1 cellular context compared by ENCODE assay signal in the genomic region with DNA sequence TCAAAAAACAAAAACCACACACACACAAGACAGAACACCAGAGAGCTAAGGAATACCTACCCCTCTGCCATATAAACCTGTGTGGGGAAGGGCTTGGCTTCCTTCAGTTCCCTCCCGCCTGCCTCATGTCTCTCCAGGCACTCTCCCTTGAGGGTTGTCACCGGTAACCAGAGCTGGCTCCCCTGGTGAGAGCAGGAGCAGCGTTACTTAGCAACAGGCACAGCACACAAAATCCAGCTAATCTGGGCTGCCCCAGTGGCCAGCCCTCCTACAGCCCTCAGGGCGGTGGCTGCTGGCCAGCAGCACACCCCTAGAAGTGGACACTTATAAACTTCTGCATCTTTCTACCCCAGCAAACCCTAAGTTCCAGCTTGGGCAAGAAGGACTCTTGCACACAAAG.
TF ChIP-seq lines count a peak whose summit lies in the region.

No MANE protein-coding gene starts in this region.

TF ChIP-seq in GM12878, 131 proteins besides CTCF, POLR2A, EP300 and RAD21:
- TF ChIP-seq EGR1 (IDR thresholded peaks at IDR 0.05; ENCODE audit: borderline replicate concordance in 1 of 2, low read depth in 2 of 2, low read length in 2 of 2) (no peak), MTA2 (IDR thresholded peaks at IDR 0.05; ENCODE audit: low read depth) (no peak), ETV6 (conservative IDR thresholded peaks at IDR 0.05 in 1 of 2, IDR thresholded peaks at IDR 0.05 in 1 of 2; ENCODE audit: borderline replicate concordance in 1 of 2, low read depth in 1 of 2) (no peak), PAX5 (IDR thresholded peaks at IDR 0.05; ENCODE audit: borderline replicate concordance, low read depth, low read length) (no peak), CHD4 (IDR thresholded peaks at IDR 0.05) (no peak), STAT1 (conservative IDR thresholded peaks at IDR 0.05) (no peak), YBX1 (IDR thresholded peaks at IDR 0.05) (no peak)
- TF ChIP-seq, protein P1, sequence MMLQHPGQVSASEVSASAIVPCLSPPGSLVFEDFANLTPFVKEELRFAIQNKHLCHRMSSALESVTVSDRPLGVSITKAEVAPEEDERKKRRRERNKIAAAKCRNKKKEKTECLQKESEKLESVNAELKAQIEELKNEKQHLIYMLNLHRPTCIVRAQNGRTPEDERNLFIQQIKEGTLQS (IDR thresholded peaks at IDR 0.05; ENCODE audit: borderline replicate concordance, extremely low read depth, low read depth, low read length): no peak
- TF ChIP-seq, protein P2, sequence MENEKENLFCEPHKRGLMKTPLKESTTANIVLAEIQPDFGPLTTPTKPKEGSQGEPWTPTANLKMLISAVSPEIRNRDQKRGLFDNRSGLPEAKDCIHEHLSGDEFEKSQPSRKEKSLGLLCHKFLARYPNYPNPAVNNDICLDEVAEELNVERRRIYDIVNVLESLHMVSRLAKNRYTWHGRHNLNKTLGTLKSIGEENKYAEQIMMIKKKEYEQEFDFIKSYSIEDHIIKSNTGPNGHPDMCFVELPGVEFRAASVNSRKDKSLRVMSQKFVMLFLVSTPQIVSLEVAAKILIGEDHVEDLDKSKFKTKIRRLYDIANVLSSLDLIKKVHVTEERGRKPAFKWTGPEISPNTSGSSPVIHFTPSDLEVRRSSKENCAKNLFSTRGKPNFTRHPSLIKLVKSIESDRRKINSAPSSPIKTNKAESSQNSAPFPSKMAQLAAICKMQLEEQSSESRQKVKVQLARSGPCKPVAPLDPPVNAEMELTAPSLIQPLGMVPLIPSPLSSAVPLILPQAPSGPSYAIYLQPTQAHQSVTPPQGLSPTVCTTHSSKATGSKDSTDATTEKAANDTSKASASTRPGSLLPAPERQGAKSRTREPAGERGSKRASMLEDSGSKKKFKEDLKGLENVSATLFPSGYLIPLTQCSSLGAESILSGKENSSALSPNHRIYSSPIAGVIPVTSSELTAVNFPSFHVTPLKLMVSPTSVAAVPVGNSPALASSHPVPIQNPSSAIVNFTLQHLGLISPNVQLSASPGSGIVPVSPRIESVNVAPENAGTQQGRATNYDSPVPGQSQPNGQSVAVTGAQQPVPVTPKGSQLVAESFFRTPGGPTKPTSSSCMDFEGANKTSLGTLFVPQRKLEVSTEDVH (IDR thresholded peaks at IDR 0.05; ENCODE audit: low read depth, partially characterized antibody): no peak
- TF ChIP-seq, protein P3, sequence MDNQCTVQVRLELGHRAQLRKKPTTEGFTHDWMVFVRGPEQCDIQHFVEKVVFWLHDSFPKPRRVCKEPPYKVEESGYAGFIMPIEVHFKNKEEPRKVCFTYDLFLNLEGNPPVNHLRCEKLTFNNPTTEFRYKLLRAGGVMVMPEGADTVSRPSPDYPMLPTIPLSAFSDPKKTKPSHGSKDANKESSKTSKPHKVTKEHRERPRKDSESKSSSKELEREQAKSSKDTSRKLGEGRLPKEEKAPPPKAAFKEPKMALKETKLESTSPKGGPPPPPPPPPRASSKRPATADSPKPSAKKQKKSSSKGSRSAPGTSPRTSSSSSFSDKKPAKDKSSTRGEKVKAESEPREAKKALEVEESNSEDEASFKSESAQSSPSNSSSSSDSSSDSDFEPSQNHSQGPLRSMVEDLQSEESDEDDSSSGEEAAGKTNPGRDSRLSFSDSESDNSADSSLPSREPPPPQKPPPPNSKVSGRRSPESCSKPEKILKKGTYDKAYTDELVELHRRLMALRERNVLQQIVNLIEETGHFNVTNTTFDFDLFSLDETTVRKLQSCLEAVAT (IDR thresholded peaks at IDR 0.05): no peak
